Comparison of ENCODE assay signal across 3 cellular contexts in genomic region chr12:8251616-8252015, GRCh38. TPM values are rescaled to one million over a fixed set of nuclear protein-coding genes. Genes with fewer than 3 reads are reported as not detected.
"Had no signal": no experiment of that assay in that cellular context is flagged by ENCODE, and none has a peak within 500 bp of the region (broad histone marks: within the 10 kb centered on the region; RNA-seq: fewer than 3 reads in every experiment).

No MANE protein-coding gene starts in this region.

RNA-seq across cellular contexts. Expression of gene FAM90A1, which starts 24.2 kb away (rescaled TPM):
- total RNA-seq: ascending aorta, OCI-LY7 had no signal
- polyA plus RNA-seq: cardiac muscle cell had no signal
